In the genomic region with DNA sequence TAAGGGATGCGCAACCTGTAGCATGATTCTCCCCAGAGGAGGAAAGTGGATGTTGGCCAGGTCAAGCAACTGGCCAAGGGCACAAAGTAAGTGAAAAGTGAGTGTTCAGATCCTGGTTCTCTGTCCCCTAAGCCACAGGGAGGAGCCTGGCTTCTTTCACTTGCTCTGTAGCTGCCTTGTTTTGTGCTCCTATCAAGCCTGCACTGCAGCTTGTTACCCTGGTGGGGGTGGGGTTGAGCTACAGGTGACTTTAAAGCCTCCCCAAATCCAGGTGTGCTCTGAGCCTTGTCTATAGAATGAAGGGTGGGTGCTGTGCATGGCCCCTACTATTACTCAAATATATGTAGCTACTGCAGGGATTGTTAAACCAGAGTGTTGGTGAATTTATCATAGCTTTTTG, we compare ENCODE assay signal across 16 cellular contexts. TPM values are rescaled to one million over a fixed set of nuclear protein-coding genes. Genes with fewer than 3 reads are reported as not detected.
DNase-seq lines count a peak whose midpoint lies in the region; ATAC-seq, FAIRE-seq and TF ChIP-seq lines count a peak whose summit lies in the region.
"Had no signal": no experiment of that assay in that cellular context is flagged by ENCODE, and none has a peak within 500 bp of the region (broad histone marks: within the 10 kb centered on the region; RNA-seq: fewer than 3 reads in every experiment).

No MANE protein-coding gene starts in this region.

- no peak overlapping the region for H3K27ac ChIP-seq in PC-9
- H3K27ac ChIP-seq: colonic mucosa, esophagus squamous epithelium had no signal

- peak; percentile 21 for TF ChIP-seq CTCF in GM12865 (IDR thresholded peaks at IDR 0.05; ENCODE audit: insufficient read depth, low read depth, low read length, missing control alignments)
- TF ChIP-seq CTCF in PC-9 (conservative IDR thresholded peaks at IDR 0.05), result peak; percentile 64
- TF ChIP-seq CTCF in D721Med (IDR thresholded peaks at IDR 0.05; ENCODE audit: insufficient read depth, missing control alignments), result no peak

- no peak overlapping the region for H2AFZ ChIP-seq in PC-9

- 0 out of 2 replicates have a peak, but pooled peaks cover 7% of the 10 kb centered on the region for H3K4me1 ChIP-seq in PC-9 (replicated peaks; ENCODE audit: insufficient read depth)
- H3K4me1 ChIP-seq: colonic mucosa had no signal

- POLR2A ChIA-PET in PC-9 (lab: Charles Lee; ENCODE audit: unreplicated experiment), result interaction anchor here (0.8 kb wide), 1 partner anchor 18 kb away, joined by 6 read pairs; no protein-coding TSS in a partner anchor

- peaks cover 6% of the 10 kb centered on the region; the same call in 1 of the 2 replicates for H3F3A ChIP-seq in PC-9 (ENCODE audit: insufficient read depth, low read depth)

- H3K27me3 ChIP-seq in PC-9 (ENCODE audit: insufficient read depth, low read depth), result no peaks in the 10 kb centered on the region
- H3K27me3 ChIP-seq: colonic mucosa, esophagus squamous epithelium had no signal

- intact Hi-C loops in PC-9 (cut with micrococcal nuclease; ENCODE audit: unreplicated experiment), result loop anchor here (1.0 to 10.0 kb wide), 3 partner anchors 252 to 647 kb away; partner anchors contain the start of genes LRSAM1 and RPL12

- H3K9me2 ChIP-seq in PC-9 (ENCODE audit: insufficient read depth), result no peaks in the 10 kb centered on the region

- no peaks in the 10 kb centered on the region for H4K20me1 ChIP-seq in PC-9 (ENCODE audit: insufficient read depth)

- FAIRE-seq in D721Med (lab: Jason Lieb, UNC), result no peak

- no TSS peak for BruUV-seq in PC-9 (replicated peaks; lab: Mats Ljungman, UMichigan)

- CTCF ChIA-PET in PC-9 (lab: Charles Lee), result interaction anchor here (0.6 to 1.2 kb wide), 3 partner anchors 251 to 655 kb away, joined by 4 to 7 read pairs (median 6); no protein-coding TSS in a partner anchor

- peak; percentile 14 for DNase-seq in activated CD4-positive, alpha-beta T cell treated with anti-CD3 and anti-CD28 coated beads for 48 hours
- no peak for DNase-seq in activated CD4-positive, alpha-beta T cell treated with anti-CD3 and anti-CD28 coated beads, Interleukin-2, amount 50 U/mL, for 1 hour
- DNase-seq in GM12865 (ENCODE audit: low read depth) (peak; percentile 29), PC-9 (peak; percentile 50 to 61), iPS-NIHi11 (ENCODE audit: low spot score) (peak; percentile 58), NCI-H1694 treated with DMSO at 0.1 percent for 48 hours (lab: John Stamatoyannopoulos, UW) (no peak), D721Med (ENCODE audit: insufficient read length, low spot score) (no peak)
- DNase-seq: activated naive CD8-positive, alpha-beta T cell treated with anti-CD3 and anti-CD28 coated beads for 36 hours; colonic mucosa; esophagus squamous epithelium; mucosa of descending colon; NCI-H187 treated with DMSO at 0.1 percent for 48 hours; OCI-M1; posterior cingulate gyrus; stimulated activated CD4-positive, alpha-beta T cell treated with anti-CD3 and anti-CD28 coated beads, Interleukin-1b, Interleukin-23, amount 100 ng/mL, for 48 hours had no signal

- no peak overlapping the region for H3K4me2 ChIP-seq in PC-9

- no peak for ATAC-seq in HG02763 (IDR thresholded peaks at IDR 0.05; ENCODE audit: unreplicated experiment)
- ATAC-seq: mucosa of descending colon had no signal

- H3K79me2 ChIP-seq in PC-9 (ENCODE audit: low read depth), result no peaks in the 10 kb centered on the region

- H3K9me3 ChIP-seq in PC-9 (ENCODE audit: insufficient read depth, low read depth), result no peaks in the 10 kb centered on the region
- H3K9me3 ChIP-seq: colonic mucosa, esophagus squamous epithelium, mucosa of descending colon had no signal

- H3K4me3 ChIP-seq in GM12865 (ENCODE audit: low read depth, low read length), result no peak overlapping the region
- no peak overlapping the region for H3K4me3 ChIP-seq in PC-9
- H3K4me3 ChIP-seq: colonic mucosa, esophagus squamous epithelium, mucosa of descending colon had no signal

- H3K36me3 ChIP-seq in PC-9 (ENCODE audit: low read depth), result no peaks in the 10 kb centered on the region
- H3K36me3 ChIP-seq: colonic mucosa, esophagus squamous epithelium had no signal

RNA-seq across cellular contexts. Expression of gene RALGPS1, which starts 32.9 kb away (rescaled TPM):
- total RNA-seq in PC-9 (2021), result 23.3 and 25.8 TPM in 2 replicates

Comparison
In these comparisons a context has a peak if more than half of its experiments do, and no peak if none do; other contexts are left out.
1. DNase-seq: peak in activated CD4-positive, alpha-beta T cell treated with anti-CD3 and anti-CD28 coated beads for 48 hours (single experiment), GM12865 (single experiment), PC-9 (2 of 2) and iPS-NIHi11 (single experiment); none in activated CD4-positive, alpha-beta T cell treated with anti-CD3 and anti-CD28 coated beads, Interleukin-2, amount 50 U/mL, for 1 hour (single experiment), NCI-H1694 treated with DMSO at 0.1 percent for 48 hours (single experiment) and D721Med (single experiment).